In genomic region chr1:109208431-109208830, GRCh38 we compare ENCODE assay signal across 20 cellular contexts. TPM values are rescaled to one million over a fixed set of nuclear protein-coding genes. Genes with fewer than 3 reads are reported as not detected.
DNase-seq lines count a peak whose midpoint lies in the region; ATAC-seq and TF ChIP-seq lines count a peak whose summit lies in the region.
"Had no signal": no experiment of that assay in that cellular context is flagged by ENCODE, and none has a peak within 500 bp of the region (broad histone marks: within the 10 kb centered on the region; RNA-seq: fewer than 3 reads in every experiment).

No MANE protein-coding gene starts in this region.

- H3K9me3 ChIP-seq in IMR-90 (ENCODE audit: control insufficient read depth, insufficient read depth, low read length) (no peaks in the 10 kb centered on the region), mucosa of descending colon (no peaks in the 10 kb centered on the region), OCI-LY7 (ENCODE audit: low read length) (no peaks in the 10 kb centered on the region)
- H3K9me3 ChIP-seq: ascending aorta, testis had no signal

- TF ChIP-seq RAD21 in IMR-90 (IDR thresholded peaks at IDR 0.05; ENCODE audit: low read length), result no peak

- intact Hi-C loops in IMR-90 (cut with micrococcal nuclease), result no loop called here
- intact Hi-C loops in mucosa of descending colon (cut with DNase I, micrococcal nuclease), result no loop called here
- intact Hi-C loops in OCI-LY7 (cut with micrococcal nuclease; ENCODE audit: unreplicated experiment), result no loop called here

- BruUV-seq in IMR-90 (replicated peaks; lab: Mats Ljungman, UMichigan), result no TSS peak
- no TSS peak for BruUV-seq in OCI-LY7 (replicated peaks; lab: Mats Ljungman, UMichigan)

- TF ChIP-seq CTCF in IMR-90 (conservative IDR thresholded peaks at IDR 0.05; ENCODE audit: low read depth, low read length) (no peak), chondrocyte (IDR thresholded peaks at IDR 0.05) (no peak), mucosa of descending colon (IDR thresholded peaks at IDR 0.05) (no peak), OCI-LY7 (conservative IDR thresholded peaks at IDR 0.05; ENCODE audit: low read length) (no peak)

- no peaks in the 10 kb centered on the region for H4K20me1 ChIP-seq in IMR-90 (ENCODE audit: insufficient read depth, low read length)
- H4K20me1 ChIP-seq in OCI-LY7 (ENCODE audit: insufficient read depth, low read length), result no peaks in the 10 kb centered on the region

- CTCF ChIA-PET in IMR-90 (lab: Yijun Ruan, JAX), result interaction anchor here (0.6 to 1.2 kb wide), 2 partner anchors 10 to 324 kb away, joined by 3 read pairs; no protein-coding TSS in a partner anchor
- CTCF ChIA-PET in OCI-LY7 (lab: Charles Lee; ENCODE audit: unreplicated experiment), result no interaction called here

- H3K4me1 ChIP-seq in ACC112 (ENCODE audit: control insufficient read depth, insufficient read depth, low read length, unreplicated experiment) (peaks cover 8% of the 10 kb centered on the region), IMR-90 (ENCODE audit: control insufficient read depth, insufficient read depth, low read length) (peaks cover 8% of the 10 kb centered on the region), mucosa of descending colon (ENCODE audit: low read depth) (no peaks in the 10 kb centered on the region), OCI-LY7 (ENCODE audit: insufficient read depth, low read length, poor library complexity, severe bottlenecking) (peaks cover 14% of the 10 kb centered on the region)
- H3K4me1 ChIP-seq: ascending aorta had no signal

- H3K27ac Mint-ChIP-seq in chondrocyte (ENCODE audit: unreplicated experiment), result peak overlapping the region; percentile 72
- H3K27ac Mint-ChIP-seq: activated naive CD4-positive, alpha-beta T cell treated with anti-CD3 and anti-CD28 coated beads, Interleukin-2, amount 50 U/mL, for 24 hours; activated T-cell treated with anti-CD3 and anti-CD28 coated beads, Interleukin-2, amount 50 U/mL, for 72 hours; GM23338; immature natural killer cell had no signal

- H2BK20ac ChIP-seq in IMR-90 (ENCODE audit: low read depth, low read length), result no peak overlapping the region

- in situ Hi-C loops in IMR-90 (cut with MboI; ENCODE audit: low sequenced_read_pairs), result no loop called here

- 83% methylated on average over 2 of the region's 6 CpGs; no CpG with 5 or more reads in 1 of the 2 experiments for WGBS in IMR-90 (ENCODE audit: extremely low coverage in 2 of 2, insufficient read length in 1 of 2), 2 experiments

- H4K91ac ChIP-seq in IMR-90 (ENCODE audit: insufficient read depth, low read depth, low read length), result peak overlapping the region; percentile 7; the same call in 1 of the 2 replicates

- H2BK15ac ChIP-seq in IMR-90 (ENCODE audit: low read depth, low read length), result peak overlapping the region; percentile 35; the same call in 1 of the 3 replicates

- H3K79me2 ChIP-seq in ACC112 (ENCODE audit: control insufficient read depth, insufficient read depth, low read length, unreplicated experiment), result no peaks in the 10 kb centered on the region
- no peaks in the 10 kb centered on the region for H3K79me2 ChIP-seq in OCI-LY7 (ENCODE audit: insufficient read depth, low read depth, low read length)

- H3K14ac ChIP-seq in IMR-90 (replicated peaks; ENCODE audit: low read depth, low read length), result no peak overlapping the region

- no peaks in the 10 kb centered on the region for H3K36me3 Mint-ChIP-seq in chondrocyte (ENCODE audit: low read depth)
- H3K36me3 Mint-ChIP-seq: activated naive CD4-positive, alpha-beta T cell treated with anti-CD3 and anti-CD28 coated beads, Interleukin-2, amount 50 U/mL, for 24 hours had no signal

- H3K4me3 ChIP-seq in ACC112 (ENCODE audit: low read depth, low read length), result peak overlapping the region; percentile 68
- H3K4me3 ChIP-seq in IMR-90 (ENCODE audit: insufficient read depth, low read depth, low read length), result no peak overlapping the region
- H3K4me3 ChIP-seq in mucosa of descending colon, result no peak overlapping the region
- H3K4me3 ChIP-seq in OCI-LY7 (ENCODE audit: low read depth, low read length, poor library complexity, severe bottlenecking), result no peak overlapping the region
- H3K4me3 ChIP-seq: GM23338, lung, testis had no signal

- peaks cover 8% of the 10 kb centered on the region for H3K9me1 ChIP-seq in IMR-90 (ENCODE audit: insufficient read depth, low read length)

- peak overlapping the region; percentile 22; the same call in 1 of the 2 replicates for H3K27ac ChIP-seq in ACC112 (ENCODE audit: low read depth, low read length)
- no peak overlapping the region for H3K27ac ChIP-seq in IMR-90 (ENCODE audit: insufficient read depth, low read length)
- H3K27ac ChIP-seq in OCI-LY7 (ENCODE audit: low read depth, low read length, poor library complexity, severe bottlenecking), result no peak overlapping the region
- H3K27ac ChIP-seq: ascending aorta, KMS-11, RWPE1, testis had no signal

- DNase-seq in IMR-90 (no peak), chondrocyte (ENCODE audit: low spot score) (no peak), mucosa of descending colon (no peak), OCI-LY7 (ENCODE audit: low spot score) (no peak), NCI-H1436 treated with DMSO at 0.1 percent for 48 hours (lab: John Stamatoyannopoulos, UW) (no peak)
- DNase-seq in stimulated activated CD4-positive, alpha-beta T cell treated with anti-CD3 and anti-CD28 coated beads, Interleukin-4, amount 100 ng/mL, for 1 hour, result no peak
- DNase-seq: activated CD4-positive, alpha-beta T cell treated with anti-CD3 and anti-CD28 coated beads for 1 hour; activated T-cell treated with anti-CD3 and anti-CD28 coated beads, Interleukin-2, amount 50 U/mL, for 72 hours; CD8-positive, alpha-beta memory T cell; immature natural killer cell; NCI-H187 treated with DMSO at 0.1 percent for 48 hours; NCI-H510A treated with DMSO at 0.1 percent for 48 hours; testis had no signal

- no peak overlapping the region for H2AK9ac ChIP-seq in IMR-90 (replicated peaks; ENCODE audit: low read depth, low read length, poor library complexity)

- H3K36me3 ChIP-seq in ACC112 (ENCODE audit: insufficient read depth, low read length), result no peaks in the 10 kb centered on the region
- H3K36me3 ChIP-seq in IMR-90 (ENCODE audit: control insufficient read depth, insufficient read depth, low read length), result no peaks in the 10 kb centered on the region
- no peaks in the 10 kb centered on the region for H3K36me3 ChIP-seq in mucosa of descending colon (ENCODE audit: low read depth)
- no peaks in the 10 kb centered on the region for H3K36me3 ChIP-seq in OCI-LY7 (ENCODE audit: insufficient read depth, low read length)
- H3K36me3 ChIP-seq: ascending aorta had no signal

- H3K23ac ChIP-seq in IMR-90 (ENCODE audit: low read depth, low read length), result no peak overlapping the region

- peaks cover 5 to 6% of the 10 kb centered on the region in 2 experiments; a peak in 3 of 4 replicates for H3K79me1 ChIP-seq in IMR-90 (ENCODE audit: low read depth in 1 of 2, low read length in 2 of 2)

- POLR2A ChIA-PET in IMR-90 (lab: Charles Lee; ENCODE audit: unreplicated experiment), result no interaction called here
- POLR2A ChIA-PET in OCI-LY7 (lab: Charles Lee), result no interaction called here

- ATAC-seq in IMR-90 (ENCODE audit: low read depth) (no peak), mucosa of descending colon (peak; percentile 8)
- ATAC-seq: activated T-cell treated with anti-CD3 and anti-CD28 coated beads, Interleukin-2, amount 50 U/mL, for 72 hours; GM23338 had no signal

- no peak for TF ChIP-seq POLR2A in IMR-90 (IDR thresholded peaks at IDR 0.05; ENCODE audit: low read depth, low read length)

- H3K4me3 Mint-ChIP-seq in chondrocyte (ENCODE audit: unreplicated experiment), result peak overlapping the region; percentile 12
- H3K4me3 Mint-ChIP-seq: activated naive CD4-positive, alpha-beta T cell treated with anti-CD3 and anti-CD28 coated beads, Interleukin-2, amount 50 U/mL, for 24 hours; activated T-cell treated with anti-CD3 and anti-CD28 coated beads, Interleukin-2, amount 50 U/mL, for 72 hours; CD8-positive, alpha-beta memory T cell; GM23338; immature natural killer cell had no signal

- no peaks in the 10 kb centered on the region for H3K27me3 ChIP-seq in ACC112 (ENCODE audit: insufficient read depth, low read length)
- H3K27me3 ChIP-seq in IMR-90 (ENCODE audit: control insufficient read depth, insufficient read depth, low read length), result no peaks in the 10 kb centered on the region
- H3K27me3 ChIP-seq: ascending aorta, testis had no signal

- H3K18ac ChIP-seq in IMR-90 (ENCODE audit: low read depth, low read length), result no peak overlapping the region

- no peak overlapping the region for H2BK120ac ChIP-seq in IMR-90 (ENCODE audit: low read depth, low read length)

- H2BK5ac ChIP-seq in IMR-90 (ENCODE audit: low read depth, low read length, poor library complexity, severe bottlenecking), result no peak overlapping the region

- no peak overlapping the region for H2AFZ ChIP-seq in ACC112 (ENCODE audit: low read length, unreplicated experiment)
- H2AFZ ChIP-seq in IMR-90 (replicated peaks; ENCODE audit: low read length, poor library complexity), result no peak overlapping the region
- no peak overlapping the region for H2AFZ ChIP-seq in OCI-LY7 (ENCODE audit: low read length)

- H3K9me2 ChIP-seq in OCI-LY7 (ENCODE audit: insufficient read depth, low read length), result no peaks in the 10 kb centered on the region

- H3K4me1 Mint-ChIP-seq in chondrocyte (ENCODE audit: low read depth), result peaks cover 24% of the 10 kb centered on the region
- H3K4me1 Mint-ChIP-seq: activated naive CD4-positive, alpha-beta T cell treated with anti-CD3 and anti-CD28 coated beads, Interleukin-2, amount 50 U/mL, for 24 hours had no signal

- H3K56ac ChIP-seq in IMR-90 (ENCODE audit: extremely low read depth, insufficient read depth, low read length), result no peak overlapping the region

- H3K4me2 ChIP-seq in IMR-90 (ENCODE audit: low read depth, low read length), result peak overlapping the region; percentile 45; the same call in 1 of the 2 replicates
- H3K4me2 ChIP-seq in OCI-LY7 (ENCODE audit: low read length), result no peak overlapping the region
- H3K4me2 ChIP-seq: GM23338, KMS-11 had no signal

- no peak overlapping the region; the same call in 1 of the 2 replicates for H3K4ac ChIP-seq in IMR-90 (ENCODE audit: low read depth, low read length)

- dilution Hi-C loops in IMR-90 (cut with HindIII; ENCODE audit: low sequenced_read_pairs, unreplicated experiment), result loop anchor here (25.0 kb wide), 1 partner anchor 129 kb away; no protein-coding TSS in a partner anchor

- no peak overlapping the region for H3K9ac ChIP-seq in IMR-90 (ENCODE audit: low read depth, low read length)
- H3K9ac ChIP-seq: KMS-11 had no signal

- no peak overlapping the region for H4K8ac ChIP-seq in IMR-90 (ENCODE audit: low read depth in 2 of 2, low read length in 2 of 2)

- H2AK5ac ChIP-seq in IMR-90 (ENCODE audit: low read depth, low read length), result peak overlapping the region; percentile 23; the same call in 1 of the 2 replicates

- H3K9me3 Mint-ChIP-seq in chondrocyte (ENCODE audit: low read depth), result no peaks in the 10 kb centered on the region
- H3K9me3 Mint-ChIP-seq: activated naive CD4-positive, alpha-beta T cell treated with anti-CD3 and anti-CD28 coated beads, Interleukin-2, amount 50 U/mL, for 24 hours; activated T-cell treated with anti-CD3 and anti-CD28 coated beads, Interleukin-2, amount 50 U/mL, for 72 hours; CD8-positive, alpha-beta memory T cell; GM23338; immature natural killer cell had no signal

- no peaks in the 10 kb centered on the region for H3K27me3 Mint-ChIP-seq in chondrocyte (ENCODE audit: low read depth)
- H3K27me3 Mint-ChIP-seq: activated naive CD4-positive, alpha-beta T cell treated with anti-CD3 and anti-CD28 coated beads, Interleukin-2, amount 50 U/mL, for 24 hours had no signal

- peak overlapping the region; percentile 48 for H4K5ac ChIP-seq in IMR-90 (ENCODE audit: low read depth, low read length)

RNA-seq across cellular contexts. Expression of gene SARS1, which starts 5.3 kb away (rescaled TPM):
- total RNA-seq in IMR-90 (2012; rRNA removed) (348 and 373 TPM in 2 replicates), chondrocyte (127 to 354 TPM (median 348 TPM) in 3 replicates), mucosa of descending colon (100 to 1,000 TPM; 124 to 143 (median 125) TPM), OCI-LY7 (2022) (290 and 323 TPM in 2 replicates)
- polyA plus RNA-seq in IMR-90 (2012; rRNA removed), result 214 and 231 TPM in 2 replicates
- polyA plus RNA-seq in IMR-90 (2012; cell fraction: cytosol; rRNA removed), result 117 and 193 TPM in 2 replicates
- 152 and 416 TPM in 2 replicates for polyA plus RNA-seq in IMR-90 (2012; cell fraction: nucleus; rRNA removed; ENCODE audit: low replicate concordance)
- total RNA-seq in OCI-LY7 (2014; rRNA removed; shearing (Covaris generic)), result 277 and 295 TPM in 2 replicates

RNA-seq across cellular contexts. Expression of gene CELSR2, which starts 40.9 kb away (rescaled TPM):
- total RNA-seq in IMR-90 (2012; rRNA removed), result 1.1 and 1.3 TPM in 2 replicates
- polyA plus RNA-seq in IMR-90 (2012; rRNA removed), result 5.0 and 5.3 TPM in 2 replicates
- 2.5 and 5.4 TPM in 2 replicates for polyA plus RNA-seq in IMR-90 (2012; cell fraction: cytosol; rRNA removed)
- 10.8 and 19.0 TPM in 2 replicates for polyA plus RNA-seq in IMR-90 (2012; cell fraction: nucleus; rRNA removed; ENCODE audit: low replicate concordance)
- total RNA-seq in chondrocyte, result 8.6 to 10.3 TPM (median 9.9 TPM) in 3 replicates
- 10 to 100 TPM in 1 of 3 donors, 1 to 10 TPM in 2; 2.8 to 14.7 (median 3.2) TPM for total RNA-seq in mucosa of descending colon
- total RNA-seq in OCI-LY7 (2014; rRNA removed; shearing (Covaris generic)), result 5.0 and 6.9 TPM in 2 replicates
- 12.5 and 13.0 TPM in 2 replicates for total RNA-seq in OCI-LY7 (2022)
